ENCODE assay signal across 10 cellular contexts in the genomic region with DNA sequence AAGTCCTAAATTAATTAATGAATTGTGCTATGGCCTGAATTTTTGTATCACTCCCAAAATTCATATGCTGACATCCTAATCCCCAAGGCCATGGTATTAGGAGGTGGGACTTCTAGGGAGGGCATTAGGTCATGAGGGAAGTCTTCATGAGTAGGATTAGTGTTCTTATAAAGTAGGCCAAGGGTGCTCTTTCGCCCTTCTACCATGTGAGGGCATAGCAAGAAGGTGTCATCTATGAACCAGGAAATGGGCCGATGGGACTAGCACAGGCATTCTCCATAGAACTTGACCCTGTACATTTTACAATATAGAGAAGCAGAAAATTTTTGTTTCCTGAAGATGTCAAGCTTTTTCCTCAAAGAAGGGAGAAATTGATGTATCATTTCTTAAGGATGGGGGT. TPM values are rescaled to one million over a fixed set of nuclear protein-coding genes. Genes with fewer than 3 reads are reported as not detected.
DNase-seq lines count a peak whose midpoint lies in the region.
"Had no signal": no experiment of that assay in that cellular context is flagged by ENCODE, and none has a peak within 500 bp of the region (broad histone marks: within the 10 kb centered on the region; RNA-seq: fewer than 3 reads in every experiment).

No MANE protein-coding gene starts in this region.

- no peak overlapping the region for H3K4ac ChIP-seq in neuronal stem cell (ENCODE audit: low read length)

- no peak overlapping the region for H2AFZ ChIP-seq in neuronal stem cell (ENCODE audit: low read length)

- WGBS in neuronal stem cell (ENCODE audit: extremely low coverage in 2 of 2, insufficient read length in 2 of 2, insufficient replicate concordance in 1 of 2), 2 donors: no CpG with 5 or more reads among the region's 2 CpGs

- H3K4me2 ChIP-seq in neuronal stem cell (ENCODE audit: insufficient read depth, low read length, poor library complexity, severe bottlenecking): no peak overlapping the region

- H4K8ac ChIP-seq in neuronal stem cell (ENCODE audit: low read depth, low read length): no peak overlapping the region

- H3K79me1 ChIP-seq in neuronal stem cell (ENCODE audit: low read depth, low read length): peaks cover 1% of the 10 kb centered on the region

- H3K9ac ChIP-seq in neuronal stem cell (ENCODE audit: low read depth, low read length, poor library complexity): no peak overlapping the region

- in situ Hi-C loops in SK-MEL-5 (cut with HindIII; ENCODE audit: low pct_unique_long_range_greater_than_20kb, low sequenced_read_pairs): no loop called here

- H2AK5ac ChIP-seq in neuronal stem cell (ENCODE audit: low read depth, low read length): no peak overlapping the region

- no peaks in the 10 kb centered on the region for H3K4me1 ChIP-seq in neuronal stem cell (ENCODE audit: control insufficient read depth in 2 of 2, insufficient read depth in 1 of 2, low read depth in 1 of 2, low read length in 2 of 2)
- H3K4me1 ChIP-seq: body of pancreas had no signal

- no peak overlapping the region for H2BK5ac ChIP-seq in neuronal stem cell (ENCODE audit: low read length)

- no peak overlapping the region for H3K18ac ChIP-seq in neuronal stem cell (ENCODE audit: low read length)

- no peak overlapping the region for H3K23ac ChIP-seq in neuronal stem cell (ENCODE audit: low read depth, low read length, poor library complexity)

- peaks cover 0 to 26% of the 10 kb centered on the region in 2 donors for H3K36me3 ChIP-seq in neuronal stem cell (replicated peaks in 1 of 2; ENCODE audit: control insufficient read depth in 2 of 2, insufficient read depth in 2 of 2, low read length in 2 of 2)

- no peak overlapping the region for H2BK120ac ChIP-seq in neuronal stem cell (ENCODE audit: low read depth, low read length)

- no peak overlapping the region for H3K27ac ChIP-seq in neuronal stem cell (replicated peaks; ENCODE audit: low read length)
- H3K27ac ChIP-seq: body of pancreas had no signal

- no peak overlapping the region for H2BK12ac ChIP-seq in neuronal stem cell (ENCODE audit: low read length)

- no peak overlapping the region for H3K14ac ChIP-seq in neuronal stem cell (ENCODE audit: low read length)

- no peak overlapping the region for H3K4me3 ChIP-seq in neuronal stem cell (ENCODE audit: low read length in 2 of 2)
- H3K4me3 ChIP-seq: body of pancreas had no signal

- no peaks in the 10 kb centered on the region for H3K27me3 ChIP-seq in neuronal stem cell (ENCODE audit: control insufficient read depth in 3 of 3, insufficient read depth in 3 of 3, low read depth in 1 of 3, low read length in 3 of 3)
- H3K27me3 ChIP-seq: body of pancreas had no signal

- H2BK15ac ChIP-seq in neuronal stem cell (ENCODE audit: low read length): no peak overlapping the region

- H4K91ac ChIP-seq in neuronal stem cell (ENCODE audit: low read depth, low read length, poor library complexity): no peak overlapping the region

- DNase-seq in NCI-H2171 treated with DMSO at 0.1 percent for 48 hours (lab: John Stamatoyannopoulos, UW): peak; percentile 1
- DNase-seq in NCI-H2171 (lab: John Stamatoyannopoulos, UW): no peak
- peak; percentile 72 for DNase-seq in HT-29 (ENCODE audit: low spot score)
- peak; percentile 76 for DNase-seq in SK-MEL-5 (ENCODE audit: low read depth, low spot score)
- peak; percentile 1 for DNase-seq in renal cortical epithelial cell (ENCODE audit: low read depth)
- no peak for DNase-seq in stimulated activated naive CD4-positive, alpha-beta T cell (lab: John Stamatoyannopoulos, UW)
- no peak for DNase-seq in neuronal stem cell (ENCODE audit: low spot score)
- no peak for DNase-seq in dedifferentiated amniotic fluid mesenchymal stem cell (ENCODE audit: extremely low spot score)
- DNase-seq: activated CD4-positive, alpha-beta T cell treated with anti-CD3 and anti-CD28 coated beads, Interleukin-2, amount 50 U/mL, for 1 hour had no signal

- H3K9me3 ChIP-seq in neuronal stem cell (replicated peaks in 1 of 2; ENCODE audit: control insufficient read depth in 2 of 2, insufficient read depth in 1 of 2, low read depth in 1 of 2, low read length in 2 of 2): no peaks in the 10 kb centered on the region
- H3K9me3 ChIP-seq: body of pancreas had no signal

RNA-seq across cellular contexts. Expression of gene SYT10, which starts 12.5 kb away (rescaled TPM):
- not detected in 2 replicates for total RNA-seq in HT-29 (2014; rRNA removed; shearing (Covaris generic))
- not detected in 2 replicates for total RNA-seq in SK-MEL-5 (2014; rRNA removed; shearing (Covaris generic))
- not detected in 2 replicates for polyA plus RNA-seq in SK-MEL-5 (2015; cell fraction: cytosol; rRNA removed)
- not detected in 2 replicates for polyA plus RNA-seq in SK-MEL-5 (2015; cell fraction: nucleus; rRNA removed)
- 0.15 TPM in 1 of 2 replicates, not detected in the other for total RNA-seq in renal cortical epithelial cell
- 0.32 TPM for polyA plus RNA-seq in neuronal stem cell (2013, experiment 1 of 2)
- polyA plus RNA-seq in neuronal stem cell (2013, experiment 2 of 2): 0.33 TPM
- total RNA-seq: body of pancreas had no signal

Comparison
In these comparisons a context has a peak if more than half of its experiments do, and no peak if none do; other contexts are left out.
1. DNase-seq: peak in NCI-H2171 treated with DMSO at 0.1 percent for 48 hours (single experiment), HT-29 (single experiment), SK-MEL-5 (single experiment) and renal cortical epithelial cell (single experiment); none in NCI-H2171 (single experiment), stimulated activated naive CD4-positive, alpha-beta T cell (0 of 6), neuronal stem cell (single experiment) and dedifferentiated amniotic fluid mesenchymal stem cell (single experiment).